In the genomic region with DNA sequence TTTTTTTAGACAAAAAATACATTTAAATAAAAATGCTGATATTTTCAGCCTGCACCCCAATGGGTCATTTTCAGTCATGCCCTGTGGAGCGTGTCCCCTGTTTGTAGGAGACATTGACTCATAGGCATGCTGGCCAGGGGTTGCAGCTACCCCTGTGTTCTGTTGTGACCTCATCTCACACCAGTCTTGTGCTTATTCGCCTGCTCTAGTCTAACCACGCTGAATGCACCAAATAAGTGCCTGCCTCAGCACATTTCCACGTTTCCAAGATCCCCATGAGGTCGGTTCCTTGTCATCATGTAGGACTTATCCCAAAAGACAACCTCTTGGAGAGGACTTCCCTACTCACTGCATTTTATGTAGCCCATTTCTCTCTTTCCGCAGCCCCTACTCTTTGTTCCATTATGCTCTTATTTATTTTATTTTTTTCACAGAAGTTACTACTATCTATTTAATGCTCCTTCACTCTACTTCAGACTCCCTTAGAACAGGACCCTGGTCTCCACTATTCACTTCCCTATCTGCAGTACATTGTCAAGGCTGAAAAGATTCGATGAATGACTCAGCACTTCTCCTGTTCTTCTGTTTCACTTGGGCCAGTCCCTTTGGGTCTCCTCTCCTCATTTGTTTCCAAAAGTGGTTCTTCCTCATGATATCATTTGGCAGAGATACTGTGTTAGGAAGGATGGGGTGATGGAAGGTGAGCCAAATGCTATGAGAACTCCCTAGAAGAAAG, we compare ENCODE assay signal across 17 cellular contexts.
DNase-seq lines count a peak whose midpoint lies in the region; ATAC-seq, FAIRE-seq and TF ChIP-seq lines count a peak whose summit lies in the region.
"Had no signal": no experiment of that assay in that cellular context is flagged by ENCODE, and none has a peak within 500 bp of the region (broad histone marks: within the 10 kb centered on the region; RNA-seq: fewer than 3 reads in every experiment).

No MANE protein-coding gene starts in this region.

- TF ChIP-seq CTCF in GM12878 (IDR thresholded peaks at IDR 0.05 in 2 of 3, conservative IDR thresholded peaks at IDR 0.05 in 1 of 3; ENCODE audit: control insufficient read depth in 2 of 3, extremely low read depth in 1 of 3, insufficient read depth in 1 of 3, low read depth in 3 of 3, low read length in 3 of 3) (no peak), natural killer cell (IDR thresholded peaks at IDR 0.05) (no peak)

- POLR2A ChIA-PET in GM12878 (lab: Charles Lee) = interaction anchor here (0.6 to 1.5 kb wide), 2 partner anchors 68 to 75 kb away, joined by 6 to 8 read pairs; no protein-coding TSS in a partner anchor

- RAD21 ChIA-PET in GM12878 (lab: Charles Lee; ENCODE audit: unreplicated experiment) = interaction anchor here (0.9 to 3.5 kb wide), 3 partner anchors 31 to 75 kb away, joined by 3 to 10 read pairs (median 3); no protein-coding TSS in a partner anchor

- H3K36me3 ChIP-seq in GM12878 (ENCODE audit: control insufficient read depth in 2 of 2, insufficient read depth in 2 of 2, low read length in 1 of 2) = no peaks in the 10 kb centered on the region
- H3K36me3 ChIP-seq: neutrophil had no signal

- TF ChIP-seq EP300 in GM12878 (IDR thresholded peaks at IDR 0.05; ENCODE audit: borderline replicate concordance in 1 of 2, control insufficient read depth in 1 of 2, low read depth in 2 of 2, low read length in 2 of 2) = no peak

- no peaks in the 10 kb centered on the region for H3K79me2 ChIP-seq in GM12878 (ENCODE audit: control insufficient read depth, insufficient read depth, low read length)

- H3K4me1 ChIP-seq in GM12878 (ENCODE audit: control insufficient read depth, insufficient read depth, low read length) = no peaks in the 10 kb centered on the region

- H3K27ac ChIP-seq in GM12878 (ENCODE audit: control insufficient read depth, insufficient read depth) = no peak overlapping the region
- H3K27ac ChIP-seq: neutrophil had no signal

- H3K9ac ChIP-seq in GM12878 (ENCODE audit: control insufficient read depth, insufficient read depth, low read length) = no peak overlapping the region

- WGBS in GM12878 (ENCODE audit: insufficient coverage, insufficient replicate concordance, low lambda C conversion rate, missing lambda C conversion rate) = 15% methylated on average over 7 of the region's 7 CpGs

- H4K20me1 ChIP-seq in GM12878 (ENCODE audit: control insufficient read depth, insufficient read depth) = no peaks in the 10 kb centered on the region

- H3K27me3 ChIP-seq in GM12878 (replicated peaks in 1 of 2; ENCODE audit: control insufficient read depth in 2 of 2, insufficient read depth in 2 of 2, low read length in 1 of 2) = no peaks in the 10 kb centered on the region
- H3K27me3 ChIP-seq: neutrophil had no signal

- no peak overlapping the region for H3K27ac Mint-ChIP-seq in natural killer cell
- H3K27ac Mint-ChIP-seq: brain; CD4-positive, alpha-beta T cell had no signal

- no peaks in the 10 kb centered on the region for H3K36me3 Mint-ChIP-seq in natural killer cell
- H3K36me3 Mint-ChIP-seq: brain had no signal

- CTCF ChIA-PET in GM12878 (lab: Yijun Ruan, JAX) = interaction anchor here (1.0 to 1.8 kb wide), 2 partner anchors 96 to 336 kb away, joined by 3 to 4 read pairs; no protein-coding TSS in a partner anchor

- in situ Hi-C loops in GM12878 (cut with MboI) = no loop called here

- H3K4me1 Mint-ChIP-seq in natural killer cell = no peaks in the 10 kb centered on the region
- H3K4me1 Mint-ChIP-seq: brain had no signal

- TF ChIP-seq POLR2A in GM12891 (IDR thresholded peaks at IDR 0.05; ENCODE audit: low read depth, low read length) = no peak
- no peak for TF ChIP-seq POLR2A in GM12878 (IDR thresholded peaks at IDR 0.05; ENCODE audit: low read depth, low read length)
- TF ChIP-seq POLR2A in GM18505 (IDR thresholded peaks at IDR 0.05; ENCODE audit: borderline replicate concordance, extremely low read depth, insufficient read depth, insufficient read length) = no peak

- no peak overlapping the region for H2AFZ ChIP-seq in GM12878 (ENCODE audit: control insufficient read depth, low read depth, low read length)

- H3K4me2 ChIP-seq in GM12878 (ENCODE audit: control insufficient read depth, insufficient read depth) = no peak overlapping the region

- DNase-seq in GM12891 (ENCODE audit: insufficient read length, low spot score) (no peak), GM12878 (ENCODE audit: low read depth, low spot score) (no peak), iPS-NIHi11 (ENCODE audit: low spot score) (no peak), H4 (ENCODE audit: low spot score) (no peak), natural killer cell (no peak)
- DNase-seq: CD4-positive, alpha-beta T cell; DMS153; head of caudate nucleus; NCI-H1436 treated with DMSO at 0.1 percent for 48 hours; NCI-H748 treated with DMSO at 0.1 percent for 48 hours; T-helper 9 cell had no signal

- SMC1A ChIA-PET in GM12878 (lab: Charles Lee; ENCODE audit: uncharacterized antibody, unreplicated experiment) = interaction anchor here (0.9 to 1.2 kb wide), 6 partner anchors 9 to 176 kb away, joined by 3 to 4 read pairs (median 3); no protein-coding TSS in a partner anchor

- no peak overlapping the region for H3K4me3 ChIP-seq in GM12878

- no peak overlapping the region for H3K4me3 Mint-ChIP-seq in natural killer cell
- H3K4me3 Mint-ChIP-seq: brain; CD4-positive, alpha-beta T cell had no signal

- H3K9me3 Mint-ChIP-seq in natural killer cell = peaks cover 0 to 3% of the 10 kb centered on the region in 2 donors
- H3K9me3 Mint-ChIP-seq: brain; CD4-positive, alpha-beta T cell had no signal

- peaks cover 0 to 13% of the 10 kb centered on the region in 2 donors for H3K27me3 Mint-ChIP-seq in natural killer cell (ENCODE audit: low read depth in 2 of 2)
- H3K27me3 Mint-ChIP-seq: brain; CD4-positive, alpha-beta T cell had no signal

- FAIRE-seq in GM12891 (lab: Jason Lieb, UNC) = no peak
- FAIRE-seq in GM12878 (lab: Jason Lieb, UNC) = no peak

- no TSS peak for BruUV-seq in GM12878 (replicated peaks; lab: Mats Ljungman, UMichigan)

- TF ChIP-seq RAD21 in GM12878 (IDR thresholded peaks at IDR 0.05; ENCODE audit: insufficient read depth, low read depth, low read length) = no peak

- intact Hi-C loops in GM12878 (cut with micrococcal nuclease; ENCODE audit: unreplicated experiment) (loop anchor here (2.0 kb wide), 1 partner anchor 29 kb away; no protein-coding TSS in a partner anchor), natural killer cell (cut with micrococcal nuclease) (no loop called here)

- H3K9me3 ChIP-seq in GM12878 (replicated peaks; ENCODE audit: control insufficient read depth, insufficient read depth, low read length) = no peaks in the 10 kb centered on the region
- H3K9me3 ChIP-seq: neutrophil had no signal

- ATAC-seq in GM21360 (IDR thresholded peaks at IDR 0.05; ENCODE audit: unreplicated experiment) (peak; percentile 77), HG03354 (IDR thresholded peaks at IDR 0.05; ENCODE audit: poor library complexity, severe bottlenecking, unreplicated experiment) (peak; percentile 72), GM12878 (peak; percentile 81), natural killer cell (no peak), GM18505 (IDR thresholded peaks at IDR 0.05; ENCODE audit: unreplicated experiment) (no peak)
- ATAC-seq: Panc1 had no signal

TF ChIP-seq in GM12891, 5 proteins besides CTCF, POLR2A, EP300 and RAD21:
- no peak for TF ChIP-seq PAX5 (IDR thresholded peaks at IDR 0.05; ENCODE audit: insufficient read depth, low read length, severe bottlenecking)
- peak; percentile 81 for TF ChIP-seq SPI1 (IDR thresholded peaks at IDR 0.05; ENCODE audit: low read depth, low read length)

TF ChIP-seq in GM12878, 131 proteins besides CTCF, POLR2A, EP300 and RAD21:
- TF ChIP-seq SPI1 (IDR thresholded peaks at IDR 0.05; ENCODE audit: borderline replicate concordance, insufficient read depth, low read depth, low read length) (peak; percentile 50; the same call in 1 of the 2 replicates), IKZF2 (IDR thresholded peaks at IDR 0.05) (peak in 1 of 2 experiments; percentile 15; a peak in 2 of 4 replicates), NFIC (IDR thresholded peaks at IDR 0.05; ENCODE audit: low read depth, low read length) (0 out of 2 replicates have a peak, but pooled peaks have one; percentile 5), GATAD2B (conservative IDR thresholded peaks at IDR 0.05; ENCODE audit: low read depth) (no peak), BACH1 (IDR thresholded peaks at IDR 0.05; ENCODE audit: borderline replicate concordance) (peak; percentile 83; the same call in 1 of the 2 replicates)
TF ChIP-seq in GM12878: peak in this region for 4.

Comparison
In these comparisons a context has a peak if more than half of its experiments do, and no peak if none do; other contexts are left out.
1. ATAC-seq: peak in GM21360 (single experiment), HG03354 (single experiment) and GM12878 (single experiment); none in natural killer cell (0 of 3) and GM18505 (single experiment).